7 cellular contexts compared by ENCODE assay signal in the genomic region with DNA sequence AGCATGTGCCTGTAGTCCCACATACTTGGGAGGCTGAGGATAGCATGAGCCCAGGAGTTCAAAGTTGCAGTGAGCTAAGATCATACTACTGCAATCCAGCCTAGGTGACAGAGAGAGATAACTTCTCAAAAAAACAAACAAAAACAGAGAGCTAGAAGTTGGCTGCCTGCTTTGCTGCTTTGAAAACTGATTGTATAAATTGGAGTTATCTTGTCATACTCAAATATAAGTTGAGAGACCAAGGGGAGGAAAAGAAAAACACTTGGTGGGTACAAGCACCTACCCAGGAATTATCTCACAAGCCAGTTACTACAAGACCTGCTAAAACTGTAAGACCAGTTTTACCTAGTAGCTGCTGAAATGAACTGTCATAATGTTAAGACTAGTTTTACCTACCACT.
"Had no signal": no experiment of that assay in that cellular context is flagged by ENCODE, and none has a peak within 500 bp of the region (broad histone marks: within the 10 kb centered on the region; RNA-seq: fewer than 3 reads in every experiment).

No MANE protein-coding gene starts in this region.

- H3K4me1 ChIP-seq: HAP-1 had no signal

- DNase-seq: GM23248, GOT3, H7, KG1 had no signal

- H3K27ac ChIP-seq: GM23248 had no signal

- ATAC-seq: HCT116, K562 had no signal

- H3K36me3 ChIP-seq: HAP-1 had no signal

- H3K9ac ChIP-seq: GM23248 had no signal

- H3K4me3 ChIP-seq: GM23248, HAP-1, K562 had no signal

- H2AFZ ChIP-seq: GM23248 had no signal

- H3K9me3 ChIP-seq: HAP-1 had no signal
